Comparison of ENCODE assay signal across 9 cellular contexts in the genomic region with DNA sequence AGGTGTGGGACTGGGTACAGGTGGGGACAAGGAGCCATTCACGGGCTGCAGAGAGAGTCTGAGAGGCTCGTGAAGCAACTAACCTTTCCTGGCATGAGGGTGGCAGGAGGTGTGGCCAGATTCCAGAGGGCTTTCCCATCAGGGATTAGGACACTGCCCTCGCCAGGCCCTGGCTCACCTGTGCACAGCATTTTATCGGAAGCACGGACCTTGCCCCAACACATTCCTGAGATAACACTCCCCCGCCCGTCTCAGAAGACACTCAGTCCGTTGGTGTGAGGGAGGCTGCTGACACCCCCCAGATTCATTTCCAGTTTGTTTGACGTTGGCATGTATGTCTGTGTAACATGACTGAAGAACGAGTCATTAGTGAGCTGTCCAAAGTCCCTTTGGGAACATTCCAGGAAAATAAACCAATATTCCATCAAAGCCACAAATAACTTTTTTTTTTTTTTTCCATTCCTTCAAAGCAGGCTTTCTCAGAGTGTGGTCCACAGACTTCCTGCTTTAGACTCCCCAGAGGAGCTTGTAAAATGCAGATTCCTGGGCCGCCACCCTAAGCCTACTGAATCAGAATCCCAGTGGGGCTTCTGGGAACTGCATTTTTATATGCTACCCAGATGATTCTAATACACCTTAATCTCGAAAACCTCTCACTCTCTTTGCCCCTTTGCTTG. TPM values are rescaled to one million over a fixed set of nuclear protein-coding genes. Genes with fewer than 3 reads are reported as not detected.
A peak's percentile ranks its signal among the peaks of the same experiment; 100 is the strongest.
DNase-seq lines count a peak whose midpoint lies in the region; ATAC-seq and TF ChIP-seq lines count a peak whose summit lies in the region.
"Had no signal": no experiment of that assay in that cellular context is flagged by ENCODE, and none has a peak within 500 bp of the region (broad histone marks: within the 10 kb centered on the region; RNA-seq: fewer than 3 reads in every experiment).

No MANE protein-coding gene starts in this region.

- peak overlapping the region; percentile 59; the same call in 1 of the 2 replicates for H3K9ac ChIP-seq in SK-N-SH

- DNase-seq in GM04504 (ENCODE audit: low read depth) (peak; percentile 64), SK-N-SH (no peak), foreskin melanocyte (peak; percentile 30), prostate gland (ENCODE audit: low spot score) (peak; percentile 66), WERI-Rb-1 (no peak), hippocampal formation (lab: John Stamatoyannopoulos, UW) (no peak)
- no peak for DNase-seq in activated T-cell treated with anti-CD3 and anti-CD28 coated beads, Interleukin-2, amount 50 U/mL, for 24 hours
- DNase-seq: stimulated activated CD4-positive, alpha-beta T cell treated with anti-CD3 and anti-CD28 coated beads, Interleukin-4, amount 100 ng/mL, for 4 hours had no signal

- H3K36me3 Mint-ChIP-seq in activated T-cell treated with anti-CD3 and anti-CD28 coated beads, Interleukin-2, amount 50 U/mL, for 24 hours (ENCODE audit: low read depth): no peaks in the 10 kb centered on the region

- H3K27me3 ChIP-seq in SK-N-SH (ENCODE audit: insufficient read depth) (no peaks in the 10 kb centered on the region), prostate gland (replicated peaks; ENCODE audit: insufficient read depth) (no peaks in the 10 kb centered on the region), WERI-Rb-1 (ENCODE audit: insufficient read depth, low read depth, severe bottlenecking) (no peaks in the 10 kb centered on the region)

- no peak overlapping the region for H3K4me3 Mint-ChIP-seq in activated T-cell treated with anti-CD3 and anti-CD28 coated beads, Interleukin-2, amount 50 U/mL, for 24 hours

- H3K9me3 Mint-ChIP-seq in activated T-cell treated with anti-CD3 and anti-CD28 coated beads, Interleukin-2, amount 50 U/mL, for 24 hours: no peaks in the 10 kb centered on the region

- H3K27ac Mint-ChIP-seq in activated T-cell treated with anti-CD3 and anti-CD28 coated beads, Interleukin-2, amount 50 U/mL, for 24 hours: no peak overlapping the region

- POLR2A ChIA-PET in SK-N-SH (lab: Yijun Ruan, JAX): no interaction called here

- H3K4me1 ChIP-seq in SK-N-SH (ENCODE audit: control insufficient read depth in 1 of 2, insufficient read depth in 2 of 2, low read depth in 1 of 2, low read length in 1 of 2) (peaks cover 10 to 27% of the 10 kb centered on the region in 2 experiments; a peak in 3 of 4 replicates), prostate gland (replicated peaks) (peaks cover 6% of the 10 kb centered on the region)

- no peak for TF ChIP-seq POLR2A in prostate gland (IDR thresholded peaks at IDR 0.05)

- H2AFZ ChIP-seq in SK-N-SH (ENCODE audit: low read depth): no peak overlapping the region

- peak overlapping the region in 1 of 2 experiments; percentile 88; a peak in 2 of 4 replicates for H3K27ac ChIP-seq in SK-N-SH (ENCODE audit: low read depth in 2 of 2, low read length in 1 of 2)
- H3K27ac ChIP-seq in prostate gland: peak overlapping the region; percentile 75 to 78
- no peak overlapping the region for H3K27ac ChIP-seq in WERI-Rb-1

- peak in 1 of 2 experiments; percentile 92; a peak in 2 of 4 replicates for TF ChIP-seq EP300 in SK-N-SH (IDR thresholded peaks at IDR 0.05; ENCODE audit: borderline replicate concordance in 1 of 2, low read depth in 1 of 2, low read length in 1 of 2)

- H3F3A ChIP-seq in SK-N-SH (replicated peaks; ENCODE audit: insufficient read depth): peaks cover 13% of the 10 kb centered on the region

- peak overlapping the region; percentile 56 for H3K4me2 ChIP-seq in SK-N-SH

- ATAC-seq in HG03280 (IDR thresholded peaks at IDR 0.05; ENCODE audit: unreplicated experiment): no peak

- no peaks in the 10 kb centered on the region for H3K4me1 Mint-ChIP-seq in activated T-cell treated with anti-CD3 and anti-CD28 coated beads, Interleukin-2, amount 50 U/mL, for 24 hours (ENCODE audit: low read depth)

- intact Hi-C loops in prostate gland (cut with DNase I): no loop called here

- peaks cover 36% of the 10 kb centered on the region for H3K79me2 ChIP-seq in SK-N-SH (ENCODE audit: insufficient read depth)

- WGBS in SK-N-SH (ENCODE audit: low lambda C conversion rate): 24% methylated on average over 9 of the region's 12 CpGs
- 25% methylated on average over 12 of the region's 12 CpGs for WGBS in prostate gland

- H4K20me1 ChIP-seq in SK-N-SH (ENCODE audit: insufficient read depth): no peaks in the 10 kb centered on the region

- H3K27me3 Mint-ChIP-seq in activated T-cell treated with anti-CD3 and anti-CD28 coated beads, Interleukin-2, amount 50 U/mL, for 24 hours: no peaks in the 10 kb centered on the region

- no peak for TF ChIP-seq RAD21 in SK-N-SH (IDR thresholded peaks at IDR 0.05; ENCODE audit: low read length)

- CTCF ChIA-PET in SK-N-SH (lab: Yijun Ruan, JAX): interaction anchor here (0.8 to 1.6 kb wide), 2 partner anchors 9 to 11 kb away, joined by 3 read pairs; no protein-coding TSS in a partner anchor

- no peaks in the 10 kb centered on the region for H3K9me3 ChIP-seq in SK-N-SH
- no peaks in the 10 kb centered on the region for H3K9me3 ChIP-seq in prostate gland
- H3K9me3 ChIP-seq in WERI-Rb-1 (ENCODE audit: severe bottlenecking): no peaks in the 10 kb centered on the region

- H3K36me3 ChIP-seq in SK-N-SH (replicated peaks in 1 of 2; ENCODE audit: control insufficient read depth in 1 of 2, insufficient read depth in 2 of 2, low read length in 1 of 2) (no peaks in the 10 kb centered on the region), prostate gland (no peaks in the 10 kb centered on the region), WERI-Rb-1 (peaks cover 4% of the 10 kb centered on the region; the same call in 1 of the 2 replicates)

- no peak overlapping the region for H3K4me3 ChIP-seq in SK-N-SH (ENCODE audit: low read depth in 2 of 2, low read length in 1 of 2)
- H3K4me3 ChIP-seq in prostate gland: no peak overlapping the region
- H3K4me3 ChIP-seq in WERI-Rb-1 (ENCODE audit: low read depth, low read length): no peak overlapping the region

- TF ChIP-seq CTCF in SK-N-SH (IDR thresholded peaks at IDR 0.05): no peak
- TF ChIP-seq CTCF in prostate gland (IDR thresholded peaks at IDR 0.05): no peak
- no peak for TF ChIP-seq CTCF in WERI-Rb-1 (IDR thresholded peaks at IDR 0.05; ENCODE audit: low read depth, low read length)

- no peaks in the 10 kb centered on the region for H3K9me2 ChIP-seq in SK-N-SH

TF ChIP-seq in SK-N-SH, 30 proteins besides CTCF, POLR2A, EP300 and RAD21 (continues in another document):
- TF ChIP-seq TEAD4 (IDR thresholded peaks at IDR 0.05; ENCODE audit: borderline replicate concordance, insufficient read depth) (peak; percentile 76), PBX3 (IDR thresholded peaks at IDR 0.05) (peak; percentile 91), RCOR1 (IDR thresholded peaks at IDR 0.05; ENCODE audit: low read length) (no peak), YY1 (IDR thresholded peaks at IDR 0.05; ENCODE audit: low read depth) (no peak), FOXM1 (IDR thresholded peaks at IDR 0.05; ENCODE audit: low read depth) (no peak), POLR2AphosphoS5 (IDR thresholded peaks at IDR 0.05; ENCODE audit: low read depth, low read length) (peak; percentile 73; the same call in 1 of the 2 replicates), NFIC (IDR thresholded peaks at IDR 0.05; ENCODE audit: borderline replicate concordance) (peak; percentile 91), RXRA (IDR thresholded peaks at IDR 0.05; ENCODE audit: borderline replicate concordance, low read depth) (peak; percentile 67; the same call in 1 of the 2 replicates), CHD2 (IDR thresholded peaks at IDR 0.05; ENCODE audit: low read length, partially characterized antibody) (no peak), ELF1 (IDR thresholded peaks at IDR 0.05) (peak; percentile 62), RFX5 (IDR thresholded peaks at IDR 0.05; ENCODE audit: low read length) (no peak), TAF1 (IDR thresholded peaks at IDR 0.05; ENCODE audit: borderline replicate concordance, low read depth, low read length) (no peak; the same call in 1 of the 2 replicates), FOXJ3 (CRISPR knock-in tag; IDR thresholded peaks at IDR 0.05) (no peak), GATA2 (CRISPR knock-in tag; IDR thresholded peaks at IDR 0.05) (no peak), SIN3A (IDR thresholded peaks at IDR 0.05; ENCODE audit: borderline replicate concordance, low read depth, low read length) (no peak), JUND (IDR thresholded peaks at IDR 0.05) (peak; percentile 91)
- TF ChIP-seq, protein P1, sequence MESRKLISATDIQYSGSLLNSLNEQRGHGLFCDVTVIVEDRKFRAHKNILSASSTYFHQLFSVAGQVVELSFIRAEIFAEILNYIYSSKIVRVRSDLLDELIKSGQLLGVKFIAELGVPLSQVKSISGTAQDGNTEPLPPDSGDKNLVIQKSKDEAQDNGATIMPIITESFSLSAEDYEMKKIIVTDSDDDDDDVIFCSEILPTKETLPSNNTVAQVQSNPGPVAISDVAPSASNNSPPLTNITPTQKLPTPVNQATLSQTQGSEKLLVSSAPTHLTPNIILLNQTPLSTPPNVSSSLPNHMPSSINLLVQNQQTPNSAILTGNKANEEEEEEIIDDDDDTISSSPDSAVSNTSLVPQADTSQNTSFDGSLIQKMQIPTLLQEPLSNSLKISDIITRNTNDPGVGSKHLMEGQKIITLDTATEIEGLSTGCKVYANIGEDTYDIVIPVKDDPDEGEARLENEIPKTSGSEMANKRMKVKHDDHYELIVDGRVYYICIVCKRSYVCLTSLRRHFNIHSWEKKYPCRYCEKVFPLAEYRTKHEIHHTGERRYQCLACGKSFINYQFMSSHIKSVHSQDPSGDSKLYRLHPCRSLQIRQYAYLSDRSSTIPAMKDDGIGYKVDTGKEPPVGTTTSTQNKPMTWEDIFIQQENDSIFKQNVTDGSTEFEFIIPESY (IDR thresholded peaks at IDR 0.05; ENCODE audit: borderline replicate concordance, low read depth): peak; percentile 69; the same call in 1 of the 2 replicates

RNA-seq across cellular contexts. Expression of gene WWC1, which starts 23.4 kb away (rescaled TPM):
- 15.2 and 16.9 TPM in 2 replicates for polyA plus RNA-seq in SK-N-SH (2012; rRNA removed)
- 12.4 and 13.0 TPM in 2 replicates for polyA plus RNA-seq in SK-N-SH (2012; cell fraction: cytosol; rRNA removed)
- 15.6 and 17.4 TPM in 2 replicates for polyA plus RNA-seq in SK-N-SH (2012; cell fraction: nucleus; rRNA removed)
- 10 to 100 TPM; 45.3 to 52.6 TPM for total RNA-seq in prostate gland

Comparison
In these comparisons a context has a peak if more than half of its experiments do, and no peak if none do; other contexts are left out.
1. DNase-seq: peak in GM04504 (single experiment), foreskin melanocyte (single experiment) and prostate gland (single experiment); none in SK-N-SH (single experiment), WERI-Rb-1 (single experiment), hippocampal formation (0 of 2) and activated T-cell treated with anti-CD3 and anti-CD28 coated beads, Interleukin-2, amount 50 U/mL, for 24 hours (single experiment).